17 cellular contexts compared by ENCODE assay signal in the genomic region with DNA sequence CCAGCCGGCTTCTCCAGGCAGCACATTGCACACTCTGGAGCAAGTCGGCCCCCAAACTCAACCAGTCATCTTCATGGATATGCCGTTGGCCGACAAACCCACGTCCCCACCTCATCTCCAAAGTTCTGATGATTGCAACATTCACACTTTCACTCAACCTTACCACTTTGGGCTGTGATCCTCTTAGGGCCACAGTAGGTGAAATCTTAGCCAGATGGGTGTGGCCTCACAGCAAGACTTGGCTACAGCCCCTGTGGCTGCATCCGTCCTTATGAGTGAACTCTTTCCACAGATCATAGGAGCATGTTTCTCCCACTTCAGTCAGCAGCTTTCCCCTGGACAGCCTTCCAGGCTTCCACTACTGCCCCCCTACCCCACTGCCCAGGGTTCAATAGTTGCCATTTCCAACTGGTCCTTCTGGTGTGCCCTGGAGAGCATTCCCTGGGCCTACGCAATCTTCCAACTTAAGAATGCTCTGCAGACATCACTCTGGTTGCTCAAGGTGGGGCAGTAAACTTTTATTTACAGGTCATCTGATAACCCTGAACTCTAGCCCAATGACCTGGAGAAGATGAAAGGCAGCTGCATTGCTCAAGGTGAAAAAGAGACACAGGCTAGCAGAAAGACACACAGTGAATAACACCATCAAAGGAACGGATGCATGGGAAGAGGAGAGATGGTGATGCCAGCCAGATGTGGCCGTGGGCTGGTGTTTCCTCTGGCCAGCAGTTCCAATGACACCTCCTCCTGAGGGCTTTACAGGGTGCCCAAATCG. TPM values are rescaled to one million over a fixed set of nuclear protein-coding genes. Genes with fewer than 3 reads are reported as not detected.
A peak's percentile ranks its signal among the peaks of the same experiment; 100 is the strongest.
DNase-seq lines count a peak whose midpoint lies in the region; ATAC-seq and TF ChIP-seq lines count a peak whose summit lies in the region.
"Had no signal": no experiment of that assay in that cellular context is flagged by ENCODE, and none has a peak within 500 bp of the region (broad histone marks: within the 10 kb centered on the region; RNA-seq: fewer than 3 reads in every experiment).

No MANE protein-coding gene starts in this region.

- H3K9me3 ChIP-seq in thyroid gland = no peaks in the 10 kb centered on the region
- H3K9me3 ChIP-seq: adrenal gland had no signal

- peaks cover 72% of the 10 kb centered on the region for H3K4me1 Mint-ChIP-seq in activated naive CD4-positive, alpha-beta T cell treated with anti-CD3 and anti-CD28 coated beads, Interleukin-2, amount 10 ng/mL, durations not matched to agents 7 days and 5 days
- peaks cover 60% of the 10 kb centered on the region for H3K4me1 Mint-ChIP-seq in central memory CD8-positive, alpha-beta T cell
- peaks cover 36% of the 10 kb centered on the region for H3K4me1 Mint-ChIP-seq in progenitor cell of endocrine pancreas (ENCODE audit: low read depth)

- peaks cover 25% of the 10 kb centered on the region for H3K36me3 Mint-ChIP-seq in activated naive CD4-positive, alpha-beta T cell treated with anti-CD3 and anti-CD28 coated beads, Interleukin-2, amount 10 ng/mL, durations not matched to agents 7 days and 5 days
- H3K36me3 Mint-ChIP-seq in central memory CD8-positive, alpha-beta T cell (ENCODE audit: insufficient read depth) = peaks cover 6% of the 10 kb centered on the region
- no peaks in the 10 kb centered on the region for H3K36me3 Mint-ChIP-seq in progenitor cell of endocrine pancreas (ENCODE audit: insufficient read depth)

- no peak overlapping the region for H3K27ac ChIP-seq in thyroid gland
- H3K27ac ChIP-seq: adrenal gland had no signal

- TF ChIP-seq CTCF in progenitor cell of endocrine pancreas (IDR thresholded peaks at IDR 0.05; ENCODE audit: unreplicated experiment) = no peak
- no peak for TF ChIP-seq CTCF in thyroid gland (IDR thresholded peaks at IDR 0.05)

- intact Hi-C loops in thyroid gland (cut with DNase I) = no loop called here

- no peaks in the 10 kb centered on the region for H3K36me3 ChIP-seq in thyroid gland
- H3K36me3 ChIP-seq: adrenal gland had no signal

- WGBS in thyroid gland, 2 donors = 86% methylated on average over 10 of the region's 10 CpGs

- no peak overlapping the region for H3K4me3 ChIP-seq in thyroid gland (replicated peaks in 1 of 3)
- H3K4me3 ChIP-seq: adrenal gland, GM12878 had no signal

- no peak for ATAC-seq in central memory CD8-positive, alpha-beta T cell (replicated peaks; ENCODE audit: extremely low read depth, poor library complexity, severe bottlenecking)
- ATAC-seq in GM21529 (IDR thresholded peaks at IDR 0.05; ENCODE audit: unreplicated experiment) = no peak
- ATAC-seq: GM12878, left colon had no signal

- CTCF ChIA-PET in activated naive CD4-positive, alpha-beta T cell treated with anti-CD3 and anti-CD28 coated beads, Interleukin-2, amount 10 ng/mL, durations not matched to agents 7 days and 5 days (lab: Charles Lee) = no interaction called here

- H3K9me3 Mint-ChIP-seq in activated naive CD4-positive, alpha-beta T cell treated with anti-CD3 and anti-CD28 coated beads, Interleukin-2, amount 10 ng/mL, durations not matched to agents 7 days and 5 days = peaks cover 24% of the 10 kb centered on the region
- H3K9me3 Mint-ChIP-seq in central memory CD8-positive, alpha-beta T cell = no peaks in the 10 kb centered on the region
- H3K9me3 Mint-ChIP-seq in progenitor cell of endocrine pancreas (ENCODE audit: low read depth) = peaks cover 9% of the 10 kb centered on the region

- H3K4me1 ChIP-seq in thyroid gland = no peaks in the 10 kb centered on the region
- H3K4me1 ChIP-seq: adrenal gland had no signal

- no peaks in the 10 kb centered on the region for H3K27me3 ChIP-seq in thyroid gland
- H3K27me3 ChIP-seq: adrenal gland had no signal

- H3K27me3 Mint-ChIP-seq in activated naive CD4-positive, alpha-beta T cell treated with anti-CD3 and anti-CD28 coated beads, Interleukin-2, amount 10 ng/mL, durations not matched to agents 7 days and 5 days = no peaks in the 10 kb centered on the region
- H3K27me3 Mint-ChIP-seq in central memory CD8-positive, alpha-beta T cell = no peaks in the 10 kb centered on the region
- no peaks in the 10 kb centered on the region for H3K27me3 Mint-ChIP-seq in progenitor cell of endocrine pancreas

- no peak for DNase-seq in activated naive CD4-positive, alpha-beta T cell treated with anti-CD3 and anti-CD28 coated beads, Interleukin-2, amount 10 ng/mL, durations not matched to agents 7 days and 5 days
- DNase-seq in activated naive CD4-positive, alpha-beta T cell treated with Interleukin-2 at 50 U/mL for 16 hours = no peak
- DNase-seq in SW480 (ENCODE audit: low spot score) = peak; percentile 14
- no peak for DNase-seq in central memory CD8-positive, alpha-beta T cell (ENCODE audit: low spot score in 2 of 2)
- DNase-seq in progenitor cell of endocrine pancreas (ENCODE audit: low spot score, unreplicated experiment) = no peak
- DNase-seq in erythroblast (lab: John Stamatoyannopoulos, UW) = no peak
- DNase-seq in thyroid gland = no peak
- DNase-seq: adrenal gland, caudate nucleus, COR-L47, left colon, midbrain, MV-4-11, NCI-H2029, NCI-H446 treated with DMSO at 0.1 percent for 48 hours had no signal

- TF ChIP-seq POLR2A in erythroblast (IDR thresholded peaks at IDR 0.05; ENCODE audit: low read length) = no peak
- no peak for TF ChIP-seq POLR2A in thyroid gland (IDR thresholded peaks at IDR 0.05)

- H3K4me3 Mint-ChIP-seq in activated naive CD4-positive, alpha-beta T cell treated with anti-CD3 and anti-CD28 coated beads, Interleukin-2, amount 10 ng/mL, durations not matched to agents 7 days and 5 days = no peak overlapping the region
- peak overlapping the region; percentile 37 for H3K4me3 Mint-ChIP-seq in central memory CD8-positive, alpha-beta T cell
- H3K4me3 Mint-ChIP-seq in progenitor cell of endocrine pancreas (ENCODE audit: low read depth) = peak overlapping the region; percentile 19

- peak overlapping the region; percentile 95 for H3K27ac Mint-ChIP-seq in activated naive CD4-positive, alpha-beta T cell treated with anti-CD3 and anti-CD28 coated beads, Interleukin-2, amount 10 ng/mL, durations not matched to agents 7 days and 5 days
- H3K27ac Mint-ChIP-seq in central memory CD8-positive, alpha-beta T cell (ENCODE audit: low read depth) = peak overlapping the region; percentile 86
- H3K27ac Mint-ChIP-seq in progenitor cell of endocrine pancreas = peak overlapping the region; percentile 84

RNA-seq across cellular contexts. Expression of gene ARL4C, which starts 34.5 kb away (rescaled TPM):
- total RNA-seq in progenitor cell of endocrine pancreas (39.9 and 41.8 TPM in 2 replicates), thyroid gland (1 to 10 TPM; 1.5 to 6.3 (median 3.8) TPM)
